13 cellular contexts compared by ENCODE assay signal in the genomic region with DNA sequence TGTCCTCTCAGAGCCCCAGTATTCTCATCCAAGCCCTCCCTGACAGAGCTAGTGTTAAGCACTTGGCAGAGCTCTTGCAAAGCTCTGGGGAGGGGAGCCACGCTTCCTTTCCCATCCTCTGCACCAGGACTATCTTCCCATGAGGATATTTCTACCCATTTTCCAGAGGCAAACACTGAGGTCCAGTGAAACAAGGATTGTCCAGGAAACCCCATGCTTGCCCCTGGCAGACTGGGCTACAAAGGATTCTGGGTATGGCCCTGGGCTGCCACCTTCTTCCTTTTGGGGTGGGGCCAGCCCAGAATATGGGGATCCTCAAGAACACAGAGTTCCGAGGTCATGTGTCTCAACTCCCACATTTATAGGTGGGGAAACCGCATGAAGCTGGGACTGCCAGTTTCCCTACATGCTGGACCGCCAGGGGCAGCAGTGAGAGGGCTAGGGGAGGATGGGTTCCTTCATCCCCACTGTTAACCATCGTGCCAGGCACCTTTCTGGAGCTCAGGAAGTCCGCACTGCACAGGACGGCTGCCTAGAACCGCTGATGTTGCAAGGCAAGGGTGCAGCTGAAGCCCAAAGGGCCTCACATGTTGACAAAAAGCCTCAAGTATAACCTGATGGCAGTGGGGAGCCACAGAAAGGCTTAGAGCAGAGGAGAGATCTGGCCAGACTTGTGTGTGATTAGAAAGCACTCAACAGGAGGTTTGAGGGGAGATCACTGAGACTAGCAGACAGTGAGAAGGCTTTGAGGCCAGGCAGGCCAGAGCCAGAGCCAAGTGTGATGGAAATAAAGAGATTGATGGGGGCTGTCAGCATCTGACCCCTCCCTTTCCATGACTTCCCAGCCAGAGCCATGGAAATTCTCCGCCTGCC. TPM values are rescaled to one million over a fixed set of nuclear protein-coding genes. Genes with fewer than 3 reads are reported as not detected.
DNase-seq lines count a peak whose midpoint lies in the region; ATAC-seq and TF ChIP-seq lines count a peak whose summit lies in the region.
"Had no signal": no experiment of that assay in that cellular context is flagged by ENCODE, and none has a peak within 500 bp of the region (broad histone marks: within the 10 kb centered on the region; RNA-seq: fewer than 3 reads in every experiment).

No MANE protein-coding gene starts in this region.

- H3K9me2 ChIP-seq in MM.1S (replicated peaks; ENCODE audit: insufficient read depth, low read length): no peaks in the 10 kb centered on the region

- no peak overlapping the region for H3K4me2 ChIP-seq in MM.1S (ENCODE audit: low read depth, low read length)

- H3K27ac ChIP-seq in right cardiac atrium (ENCODE audit: low read length) (no peak overlapping the region), MM.1S (ENCODE audit: low read length) (no peak overlapping the region), uterus (peak overlapping the region in 1 of 2 donors; percentile 38)
- H3K27ac ChIP-seq: epithelial cell of prostate had no signal

- peaks cover 3% of the 10 kb centered on the region for H3K4me1 ChIP-seq in right cardiac atrium (ENCODE audit: control insufficient read depth, insufficient read depth, low read length)
- H3K4me1 ChIP-seq in MM.1S (ENCODE audit: low read length): no peaks in the 10 kb centered on the region
- peaks cover 0 to 6% of the 10 kb centered on the region in 2 donors for H3K4me1 ChIP-seq in uterus

- H3K79me2 ChIP-seq in MM.1S (ENCODE audit: low read length): no peaks in the 10 kb centered on the region

- H3K27me3 ChIP-seq in right cardiac atrium (ENCODE audit: control insufficient read depth, insufficient read depth) (no peaks in the 10 kb centered on the region), MM.1S (replicated peaks; ENCODE audit: insufficient read depth, low read length) (no peaks in the 10 kb centered on the region), uterus (no peaks in the 10 kb centered on the region)

- H3K9ac ChIP-seq in MM.1S (ENCODE audit: low read length): no peak overlapping the region

- no peak for TF ChIP-seq POLR2A in uterus (IDR thresholded peaks at IDR 0.05)

- no peak overlapping the region for H3K4me3 ChIP-seq in right cardiac atrium (ENCODE audit: low read length)
- no peak overlapping the region for H3K4me3 ChIP-seq in MM.1S (ENCODE audit: low read length)
- no peak overlapping the region for H3K4me3 ChIP-seq in fibroblast of villous mesenchyme (ENCODE audit: low read depth, low read length)
- H3K4me3 ChIP-seq in uterus: no peak overlapping the region

- DNase-seq in right cardiac atrium (peak in 2 of 3 donors; percentile 10 to 29), cardiac septum (ENCODE audit: low spot score) (no peak), MM.1S (no peak), fibroblast of villous mesenchyme (ENCODE audit: low read depth) (no peak), uterus (peak in 1 of 2 donors; percentile 40), cerebellar nuclear complex (lab: John Stamatoyannopoulos, UW) (no peak)
- DNase-seq: Caco-2, NCI-H1092 treated with DMSO at 0.1 percent for 48 hours had no signal

- no peak overlapping the region for H2AFZ ChIP-seq in MM.1S (ENCODE audit: low read length)

- H3K9me3 ChIP-seq in right cardiac atrium (ENCODE audit: control insufficient read depth, low read length): no peaks in the 10 kb centered on the region
- H3K9me3 ChIP-seq in MM.1S (replicated peaks; ENCODE audit: insufficient read depth, low read length): no peaks in the 10 kb centered on the region
- no peaks in the 10 kb centered on the region for H3K9me3 ChIP-seq in uterus
- H3K9me3 ChIP-seq: Caco-2 had no signal

- TF ChIP-seq CTCF in MM.1S (IDR thresholded peaks at IDR 0.05; ENCODE audit: low read length) (peak; percentile 39), fibroblast of villous mesenchyme (IDR thresholded peaks at IDR 0.05; ENCODE audit: insufficient read depth, low read depth, low read length) (peak; percentile 33), uterus (IDR thresholded peaks at IDR 0.05) (peak in 3 of 4 experiments; percentile 21 to 38 (median 21))

- WGBS in right cardiac atrium: 62% methylated on average over 9 of the region's 9 CpGs

- intact Hi-C loops in right cardiac atrium (cut with DNase I): no loop called here
- intact Hi-C loops in cardiac septum (cut with DNase I): no loop called here
- intact Hi-C loops in uterus (cut with DNase I; ENCODE audit: low total_unique reads): loop anchor here (10.0 kb wide), 1 partner anchor 85 kb away; no protein-coding TSS in a partner anchor

- no peaks in the 10 kb centered on the region for H4K20me1 ChIP-seq in MM.1S (ENCODE audit: insufficient read depth, low read length)

- 0 out of 2 replicates have a peak, but pooled peaks cover 5% of the 10 kb centered on the region for H3F3A ChIP-seq in MM.1S (ENCODE audit: insufficient read depth, low read length)

- ATAC-seq in right cardiac atrium (no peak), GM19455 (IDR thresholded peaks at IDR 0.05; ENCODE audit: unreplicated experiment) (no peak), HG03196 (IDR thresholded peaks at IDR 0.05; ENCODE audit: unreplicated experiment) (no peak)
- ATAC-seq: sciatic nerve, T-cell had no signal

- H3K36me3 ChIP-seq in MM.1S (replicated peaks; ENCODE audit: insufficient read depth, low read length) (no peaks in the 10 kb centered on the region), uterus (no peaks in the 10 kb centered on the region)

RNA-seq across cellular contexts. Expression of a gene that starts 5.5 kb away (rescaled TPM):
- total RNA-seq in right cardiac atrium (10 to 100 TPM; 21.0 to 23.3 (median 22.0) TPM), cardiac septum (21.4 TPM), fibroblast of villous mesenchyme (7.4 and 11.2 TPM in 2 replicates), uterus (10 to 100 TPM in 2 of 4 donors, 1 to 10 TPM in 1, under 1 TPM in 1; 0.88 to 56.3 (median 13.6) TPM)
- polyA plus RNA-seq in right cardiac atrium: 31.5 TPM

RNA-seq across cellular contexts. Expression of a gene that starts 35.4 kb away (rescaled TPM):
- total RNA-seq in right cardiac atrium (1 to 10 TPM; 1.9 to 3.4 (median 2.5) TPM), cardiac septum (1.9 TPM), fibroblast of villous mesenchyme (3.9 TPM in 2 replicates), uterus (1 to 10 TPM in 3 of 4 donors, under 1 TPM in 1; under 0.01 to 8.2 (median 3.0) TPM)
- 0.75 TPM for polyA plus RNA-seq in right cardiac atrium

Comparison
In these comparisons a context has a peak if more than half of its experiments do, and no peak if none do; other contexts are left out.
1. DNase-seq: peak in right cardiac atrium (2 of 3); none in cardiac septum (single experiment), MM.1S (single experiment), fibroblast of villous mesenchyme (single experiment) and cerebellar nuclear complex (0 of 2).
2. Peak in every context shown above with its lines, with median percentiles within 50 percentile points of each other: CTCF ChIP-seq.